8 cellular contexts compared by ENCODE assay signal in the genomic region with DNA sequence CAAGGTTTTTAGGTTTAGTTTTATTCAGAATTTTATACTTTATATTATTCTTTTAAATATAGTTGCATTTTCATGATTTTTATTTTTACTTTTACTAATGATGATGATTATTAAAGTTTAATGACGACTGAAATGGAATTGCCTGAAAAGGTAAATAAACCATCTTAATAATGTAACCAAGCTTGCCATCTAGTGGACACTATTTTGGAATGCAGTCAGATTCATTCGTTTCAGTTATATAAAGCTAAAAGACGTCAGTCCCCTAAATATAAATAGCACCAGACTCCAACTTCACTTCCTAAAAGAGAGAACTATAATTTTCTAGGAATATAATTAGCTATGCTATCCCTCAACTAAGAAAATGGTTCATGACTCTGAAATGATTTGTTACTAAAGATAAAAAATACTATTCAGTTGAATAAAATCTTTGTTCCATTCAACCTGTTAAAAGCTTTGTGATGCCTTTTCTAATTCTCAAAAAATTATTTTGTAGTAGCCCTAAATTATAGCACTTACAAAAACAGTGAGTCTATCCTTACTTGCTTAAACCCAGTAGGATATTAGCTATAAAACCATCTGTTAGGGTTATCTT. TPM values are rescaled to one million over a fixed set of nuclear protein-coding genes. Genes with fewer than 3 reads are reported as not detected.
DNase-seq lines count a peak whose midpoint lies in the region; ATAC-seq and TF ChIP-seq lines count a peak whose summit lies in the region.

No MANE protein-coding gene starts in this region.

- no peaks in the 10 kb centered on the region for H3K9me3 Mint-ChIP-seq in GM23338

- no peak overlapping the region for H3K27ac Mint-ChIP-seq in GM23338

- ATAC-seq in GM23338 (no peak), lower lobe of right lung (peak in 1 of 2 donors; percentile 65), HG02852 (IDR thresholded peaks at IDR 0.05; ENCODE audit: unreplicated experiment) (no peak), HG02571 (IDR thresholded peaks at IDR 0.05; ENCODE audit: unreplicated experiment) (no peak)

- H3K27me3 ChIP-seq in GM23338 (ENCODE audit: insufficient read depth) (no peaks in the 10 kb centered on the region), lower lobe of right lung (ENCODE audit: low read depth) (no peaks in the 10 kb centered on the region)

- no peaks in the 10 kb centered on the region for H3K4me1 Mint-ChIP-seq in GM23338

- H4K20me1 ChIP-seq in GM23338 (replicated peaks; ENCODE audit: insufficient read depth) = no peaks in the 10 kb centered on the region

- H3F3A ChIP-seq in GM23338 (replicated peaks; ENCODE audit: low read depth) = no peaks in the 10 kb centered on the region

- no peaks in the 10 kb centered on the region for H3K9me3 ChIP-seq in lower lobe of right lung

- no peak overlapping the region for H3K4me3 ChIP-seq in GM23338
- H3K4me3 ChIP-seq in coronary artery = no peak overlapping the region
- H3K4me3 ChIP-seq in lower lobe of right lung = no peak overlapping the region

- DNase-seq in CD1c-positive myeloid dendritic cell (ENCODE audit: extremely low spot score) (peak; percentile 40), GM23338 (ENCODE audit: low spot score) (peak; percentile 58), NCI-H748 treated with DMSO at 0.1 percent for 48 hours (lab: John Stamatoyannopoulos, UW) (peak; percentile 40), coronary artery (ENCODE audit: low spot score) (no peak), lower lobe of right lung (no peak)
- DNase-seq in activated CD8-positive, alpha-beta memory T cell treated with anti-CD3 and anti-CD28 coated beads for 24 hours = no peak

- H3K27me3 Mint-ChIP-seq in GM23338 (ENCODE audit: insufficient read depth, low read depth, poor library complexity) = peaks cover 3% of the 10 kb centered on the region

- H3K4me3 Mint-ChIP-seq in GM23338 = no peak overlapping the region

- H3K79me2 ChIP-seq in GM23338 (replicated peaks; ENCODE audit: insufficient read depth) = no peaks in the 10 kb centered on the region

- no peak overlapping the region for H2AFZ ChIP-seq in GM23338

- H3K27ac ChIP-seq in GM23338 (ENCODE audit: low read depth) (no peak overlapping the region), coronary artery (peak overlapping the region; percentile 56 to 73), lower lobe of right lung (no peak overlapping the region)

- no peaks in the 10 kb centered on the region for H3K36me3 ChIP-seq in GM23338 (ENCODE audit: insufficient read depth)
- H3K36me3 ChIP-seq in lower lobe of right lung = peaks cover 3% of the 10 kb centered on the region

- peaks cover 6% of the 10 kb centered on the region; the same call in 2 of the 3 replicates for H3K36me3 Mint-ChIP-seq in GM23338 (ENCODE audit: low read depth)

- H3K9me2 ChIP-seq in GM23338 (ENCODE audit: insufficient read depth) = no peaks in the 10 kb centered on the region

- TF ChIP-seq CTCF in GM23338 (conservative IDR thresholded peaks at IDR 0.05; ENCODE audit: low read depth in 2 of 2) = peak in 1 of 2 experiments; percentile 59; a peak in 3 of 4 replicates
- peak; percentile 50 for TF ChIP-seq CTCF in coronary artery (IDR thresholded peaks at IDR 0.05)
- TF ChIP-seq CTCF in lower lobe of right lung (IDR thresholded peaks at IDR 0.05) = peak; percentile 69

- H3K4me2 ChIP-seq in GM23338 = no peak overlapping the region

- intact Hi-C loops in lower lobe of right lung (cut with DNase I) = no loop called here

- H3K4me1 ChIP-seq in GM23338 (ENCODE audit: insufficient read depth) (no peaks in the 10 kb centered on the region), lower lobe of right lung (peaks cover 4% of the 10 kb centered on the region)

TF ChIP-seq in GM23338, 12 proteins besides CTCF, POLR2A, EP300 and RAD21:
- TF ChIP-seq POLR2AphosphoS5 (IDR thresholded peaks at IDR 0.05; ENCODE audit: low read depth) = no peak

RNA-seq across cellular contexts. Expression of gene ABITRAM, which starts 19.9 kb away (rescaled TPM):
- 4.9 and 11.5 TPM in 2 replicates for total RNA-seq in GM23338 (2014; rRNA removed; shearing (Covaris generic))
- 6.3 and 10.1 TPM in 2 replicates for polyA plus RNA-seq in GM23338 (2016; fragmentation: Nextera tagmentation; extraction: Ambion mirVana)
- total RNA-seq in lower lobe of right lung = 16.5 TPM

RNA-seq across cellular contexts. Expression of gene ELP1, which starts 20.2 kb away (rescaled TPM):
- 32.9 and 46.3 TPM in 2 replicates for total RNA-seq in GM23338 (2014; rRNA removed; shearing (Covaris generic))
- polyA plus RNA-seq in GM23338 (2016; fragmentation: Nextera tagmentation; extraction: Ambion mirVana) = 6.3 and 9.1 TPM in 2 replicates
- 25.3 TPM for total RNA-seq in lower lobe of right lung

RNA-seq across cellular contexts. Expression of gene CTNNAL1, which starts 59.2 kb away (rescaled TPM):
- 63.0 and 94.3 TPM in 2 replicates for total RNA-seq in GM23338 (2014; rRNA removed; shearing (Covaris generic))
- 206 and 211 TPM in 2 replicates for polyA plus RNA-seq in GM23338 (2016; fragmentation: Nextera tagmentation; extraction: Ambion mirVana)
- 35.2 TPM for total RNA-seq in lower lobe of right lung

Comparison
In these comparisons a context has a peak if more than half of its experiments do, and no peak if none do; other contexts are left out.
1. DNase-seq: peak in CD1c-positive myeloid dendritic cell (single experiment), GM23338 (single experiment) and NCI-H748 treated with DMSO at 0.1 percent for 48 hours (single experiment); none in coronary artery (single experiment), lower lobe of right lung (single experiment) and activated CD8-positive, alpha-beta memory T cell treated with anti-CD3 and anti-CD28 coated beads for 24 hours (single experiment).
2. H3K27ac ChIP-seq: peak in coronary artery (2 of 2); none in GM23338 (single experiment) and lower lobe of right lung (single experiment).